ENCODE assay signal across 29 cellular contexts in genomic region chr2:164306872-164307271, GRCh38.
"Had no signal": no experiment of that assay in that cellular context is flagged by ENCODE, and none has a peak within 500 bp of the region (broad histone marks: within the 10 kb centered on the region; RNA-seq: fewer than 3 reads in every experiment).

No MANE protein-coding gene starts in this region.

- H3K36me3 ChIP-seq: colonic mucosa, esophagus muscularis mucosa, esophagus squamous epithelium, gastrocnemius medialis, gastroesophageal sphincter, heart left ventricle, heart right ventricle had no signal

- H3K27ac Mint-ChIP-seq: dendritic cell treated with granulocyte-macrophage colony-stimulating factor and Interleukin-4, amounts not matched to agents 40 ng/mL and 50 ng/mL, for 4 days; effector memory CD8-positive, alpha-beta T cell; endodermal cell had no signal

- DNase-seq: colonic mucosa; cortex of kidney; dermis blood vessel endothelial cell; dorsolateral prefrontal cortex; effector CD4-positive, alpha-beta T cell; effector CD8-positive, alpha-beta T cell; effector memory CD4-positive, alpha-beta T cell; effector memory CD8-positive, alpha-beta T cell; endodermal cell; erythroblast; esophagus squamous epithelium; foreskin fibroblast; foreskin keratinocyte; foreskin melanocyte; gastrocnemius medialis; glutamatergic neuron; head of caudate nucleus; heart left ventricle; heart right ventricle had no signal

- H3K4me3 Mint-ChIP-seq: dendritic cell treated with granulocyte-macrophage colony-stimulating factor and Interleukin-4, amounts not matched to agents 40 ng/mL and 50 ng/mL, for 4 days; effector memory CD8-positive, alpha-beta T cell; endodermal cell had no signal

- H3K27ac ChIP-seq: colonic mucosa, coronary artery, dorsolateral prefrontal cortex, epithelial cell of prostate, esophagus muscularis mucosa, esophagus squamous epithelium, foreskin keratinocyte, gastrocnemius medialis, gastroesophageal sphincter, heart left ventricle, heart right ventricle had no signal

- H3K4me1 ChIP-seq: colonic mucosa, esophagus muscularis mucosa, esophagus squamous epithelium, foreskin keratinocyte, gastrocnemius medialis, gastroesophageal sphincter, heart left ventricle, heart right ventricle had no signal

- H3K27me3 ChIP-seq: colonic mucosa, dorsolateral prefrontal cortex, esophagus muscularis mucosa, esophagus squamous epithelium, foreskin keratinocyte, gastrocnemius medialis, gastroesophageal sphincter, heart left ventricle, heart right ventricle had no signal

- H3K27me3 Mint-ChIP-seq: dendritic cell treated with granulocyte-macrophage colony-stimulating factor and Interleukin-4, amounts not matched to agents 40 ng/mL and 50 ng/mL, for 4 days; effector memory CD8-positive, alpha-beta T cell had no signal

- H3K4me3 ChIP-seq: colonic mucosa, coronary artery, dorsolateral prefrontal cortex, esophagus muscularis mucosa, esophagus squamous epithelium, gastrocnemius medialis, gastroesophageal sphincter, heart left ventricle, heart right ventricle had no signal

- H3K9me3 Mint-ChIP-seq: dendritic cell treated with granulocyte-macrophage colony-stimulating factor and Interleukin-4, amounts not matched to agents 40 ng/mL and 50 ng/mL, for 4 days; endodermal cell had no signal

- ATAC-seq: effector memory CD8-positive, alpha-beta T cell; esophagus mucosa; foreskin keratinocyte; gastrocnemius medialis; gastroesophageal sphincter; heart left ventricle; heart right ventricle had no signal

- FAIRE-seq: colon, endometrium, endothelial cell of umbilical vein, frontal cortex had no signal

- H3K9me3 ChIP-seq: colonic mucosa, esophagus muscularis mucosa, esophagus squamous epithelium, gastrocnemius medialis had no signal
